26 cellular contexts compared by ENCODE assay signal in the genomic region with DNA sequence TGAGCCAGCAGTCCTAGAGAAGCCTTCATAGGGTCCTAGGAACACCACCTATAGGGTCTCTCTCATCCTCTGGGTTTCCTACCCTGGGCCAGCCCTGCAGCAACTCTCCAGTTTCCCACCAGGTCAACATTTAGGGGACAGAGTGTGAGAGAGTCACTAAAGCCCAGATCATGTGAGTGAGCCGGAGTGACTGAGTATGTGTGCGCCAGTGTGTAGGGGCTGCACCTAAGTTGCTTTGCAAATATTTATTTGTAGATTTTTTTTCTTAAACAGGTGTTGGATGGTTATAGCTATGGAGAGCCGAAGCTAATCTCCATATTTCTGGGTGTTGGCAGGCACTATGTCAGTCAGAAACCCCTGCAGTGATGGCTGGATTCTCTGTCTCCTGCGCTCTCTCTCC.
"Had no signal": no experiment of that assay in that cellular context is flagged by ENCODE, and none has a peak within 500 bp of the region (broad histone marks: within the 10 kb centered on the region; RNA-seq: fewer than 3 reads in every experiment).

No MANE protein-coding gene starts in this region.

- H3K9me3 Mint-ChIP-seq: nephron; neural crest cell; stimulated activated naive CD8-positive, alpha-beta T cell treated with anti-CD3 and anti-CD28 coated beads, Interleukin-15, amount 100 ng/mL, for 72 hours; type B pancreatic cell had no signal

- ATAC-seq: left colon; left lung; lower lobe of right lung; naive thymus-derived CD8-positive, alpha-beta T cell; psoas muscle; right lobe of liver; stimulated activated memory B cell treated with anti-CD40 and anti-IgM and Interleukin-4, amounts not matched to agents 10 μg/mL and 1 μg/mL and 100 μg/mL, for 72 hours; stimulated activated naive CD8-positive, alpha-beta T cell treated with anti-CD3 and anti-CD28 coated beads, Interleukin-15, amount 100 ng/mL, for 72 hours had no signal

- H3K27me3 ChIP-seq: right lobe of liver, tibial nerve, uterus had no signal

- H3K27ac ChIP-seq: hepatocyte, left lung, lower lobe of right lung, parathyroid adenoma, psoas muscle, right lobe of liver, tibial nerve, uterus had no signal

- H3K36me3 ChIP-seq: left lung, lower lobe of right lung, right lobe of liver, tibial nerve, uterus had no signal

- H3K4me3 Mint-ChIP-seq: naive thymus-derived CD8-positive, alpha-beta T cell; nephron; neural crest cell; stimulated activated memory B cell treated with anti-CD40 and anti-IgM and Interleukin-4, amounts not matched to agents 10 μg/mL and 1 μg/mL and 100 μg/mL, for 72 hours; stimulated activated naive CD8-positive, alpha-beta T cell treated with anti-CD3 and anti-CD28 coated beads, Interleukin-15, amount 100 ng/mL, for 72 hours; type B pancreatic cell had no signal

- H2AFZ ChIP-seq: hepatocyte, parathyroid adenoma had no signal

- H3K9ac ChIP-seq: parathyroid adenoma had no signal

- H3K27ac Mint-ChIP-seq: naive thymus-derived CD8-positive, alpha-beta T cell; nephron; stimulated activated memory B cell treated with anti-CD40 and anti-IgM and Interleukin-4, amounts not matched to agents 10 μg/mL and 1 μg/mL and 100 μg/mL, for 72 hours; stimulated activated naive CD8-positive, alpha-beta T cell treated with anti-CD3 and anti-CD28 coated beads, Interleukin-15, amount 100 ng/mL, for 72 hours; type B pancreatic cell had no signal

- H3K4me3 ChIP-seq: hepatocyte, left lung, lower lobe of right lung, psoas muscle, right lobe of liver, smooth muscle cell, tibial nerve, uterus had no signal

- H3K36me3 Mint-ChIP-seq: naive thymus-derived CD8-positive, alpha-beta T cell; stimulated activated memory B cell treated with anti-CD40 and anti-IgM and Interleukin-4, amounts not matched to agents 10 μg/mL and 1 μg/mL and 100 μg/mL, for 72 hours; type B pancreatic cell had no signal

- H3K27me3 Mint-ChIP-seq: stimulated activated naive CD8-positive, alpha-beta T cell treated with anti-CD3 and anti-CD28 coated beads, Interleukin-15, amount 100 ng/mL, for 72 hours had no signal

- H3K4me2 ChIP-seq: hepatocyte, smooth muscle cell had no signal

- H3K9me3 ChIP-seq: left lung, lower lobe of right lung, psoas muscle, right lobe of liver, tibial nerve, uterus had no signal

- H3K4me1 ChIP-seq: left lung, lower lobe of right lung, parathyroid adenoma, psoas muscle, right lobe of liver, tibial nerve had no signal

- H3K79me2 ChIP-seq: hepatocyte, parathyroid adenoma had no signal

- DNase-seq: kidney; left colon; left lung; lower lobe of right lung; mammary epithelial cell; mesenchymal stem cell; naive thymus-derived CD8-positive, alpha-beta T cell; nucleus accumbens; psoas muscle; right lobe of liver; stimulated activated CD4-positive, alpha-beta T cell treated with anti-CD3 and anti-CD28 coated beads, Interleukin-1b, Interleukin-23, amount 100 ng/mL, for 48 hours; stimulated activated CD4-positive, alpha-beta T cell treated with anti-CD3 and anti-CD28 coated beads, Interleukin-2, amount 100 ng/mL, for 48 hours; stimulated activated CD4-positive, alpha-beta T cell treated with anti-CD3 and anti-CD28 coated beads, Interleukin-4, amount 100 ng/mL, for 4 hours; stimulated activated CD8-positive, alpha-beta memory T cell treated with anti-CD3 and anti-CD28 coated beads, Interleukin-4, amount 100 ng/mL, for 48 hours; stimulated activated naive CD4-positive, alpha-beta T cell treated with Interleukin-2 at 50 U/mL for 16 hours; stimulated activated naive CD8-positive, alpha-beta T cell treated with anti-CD3 and anti-CD28 coated beads, Interleukin-15, amount 100 ng/mL, for 72 hours; substantia nigra; uterus had no signal

- H3K4me1 Mint-ChIP-seq: naive thymus-derived CD8-positive, alpha-beta T cell; nephron; stimulated activated memory B cell treated with anti-CD40 and anti-IgM and Interleukin-4, amounts not matched to agents 10 μg/mL and 1 μg/mL and 100 μg/mL, for 72 hours; stimulated activated naive CD8-positive, alpha-beta T cell treated with anti-CD3 and anti-CD28 coated beads, Interleukin-15, amount 100 ng/mL, for 72 hours had no signal
